Comparison of ENCODE assay signal across 19 cellular contexts in genomic region chr4:119099227-119099910, GRCh38. TPM values are rescaled to one million over a fixed set of nuclear protein-coding genes. Genes with fewer than 3 reads are reported as not detected.
A peak's percentile ranks its signal among the peaks of the same experiment; 100 is the strongest.
DNase-seq lines count a peak whose midpoint lies in the region; ATAC-seq, FAIRE-seq and TF ChIP-seq lines count a peak whose summit lies in the region.
"Had no signal": no experiment of that assay in that cellular context is flagged by ENCODE, and none has a peak within 500 bp of the region (broad histone marks: within the 10 kb centered on the region; RNA-seq: fewer than 3 reads in every experiment).

No MANE protein-coding gene starts in this region.

- ATAC-seq in Right ventricle myocardium superior (ENCODE audit: poor library complexity) (peak; percentile 38), body of pancreas (peak; percentile 47), HG03139 (IDR thresholded peaks at IDR 0.05; ENCODE audit: unreplicated experiment) (no peak)
- ATAC-seq: HCT116, upper lobe of right lung had no signal

- H3K9me3 ChIP-seq in right atrium auricular region (no peaks in the 10 kb centered on the region), body of pancreas (no peaks in the 10 kb centered on the region)
- H3K9me3 ChIP-seq: ovary, SJCRH30, upper lobe of right lung had no signal

- TF ChIP-seq CTCF in right atrium auricular region (IDR thresholded peaks at IDR 0.05) (no peak), body of pancreas (IDR thresholded peaks at IDR 0.05) (no peak)

- H3K36me3 ChIP-seq in right atrium auricular region (no peaks in the 10 kb centered on the region), body of pancreas (replicated peaks in 1 of 2; ENCODE audit: insufficient read depth in 1 of 2, low read depth in 2 of 2) (no peaks in the 10 kb centered on the region)
- H3K36me3 ChIP-seq: ovary, SJCRH30, upper lobe of right lung had no signal

- peak overlapping the region in 1 of 2 donors; percentile 33 for H3K27ac ChIP-seq in right atrium auricular region
- no peak overlapping the region for H3K27ac ChIP-seq in body of pancreas
- H3K27ac ChIP-seq: ovary, SJCRH30, upper lobe of right lung had no signal

- intact Hi-C loops in Right ventricle myocardium superior (cut with DNase I) (no loop called here), body of pancreas (cut with DNase I) (no loop called here)

- DNase-seq in Right ventricle myocardium superior (no peak), right atrium auricular region (ENCODE audit: low spot score) (no peak), body of pancreas (no peak), iris pigment epithelial cell (ENCODE audit: low read depth) (peak; percentile 93), activated gamma-delta T cell (lab: John Stamatoyannopoulos, UW) (no peak), Kasumi-1 (lab: John Stamatoyannopoulos, UW) (no peak), frontal cortex (ENCODE audit: low spot score in 2 of 2) (no peak)
- DNase-seq: activated CD8-positive, alpha-beta memory T cell treated with anti-CD3 and anti-CD28 coated beads, Interleukin-2, amount 50 U/mL, for 4 hours; amniotic stem cell; DMS79 treated with DMSO at 0.1 percent for 48 hours; effector CD4-positive, alpha-beta T cell; NCI-H1105 treated with DMSO at 0.1 percent for 48 hours; NCI-H69; ovary; SJCRH30; stimulated activated CD8-positive, alpha-beta memory T cell treated with anti-CD3 and anti-CD28 coated beads, Interleukin-4, amount 100 ng/mL, for 48 hours; upper lobe of right lung had no signal

- WGBS in body of pancreas, 2 donors: 28 to 73% methylated on average over 1 of the region's 1 CpG

- FAIRE-seq in frontal cortex (lab: Jason Lieb, UNC): no peak

- H3K4me3 ChIP-seq in right atrium auricular region: no peak overlapping the region
- H3K4me3 ChIP-seq in body of pancreas: no peak overlapping the region
- H3K4me3 ChIP-seq: ovary, SJCRH30, upper lobe of right lung had no signal

- no peak for TF ChIP-seq POLR2A in body of pancreas (IDR thresholded peaks at IDR 0.05)

- H3K4me1 ChIP-seq in right atrium auricular region (peaks cover 0 to 39% of the 10 kb centered on the region in 2 donors), body of pancreas (no peaks in the 10 kb centered on the region)

- H3K27me3 ChIP-seq in right atrium auricular region (no peaks in the 10 kb centered on the region), body of pancreas (no peaks in the 10 kb centered on the region)
- H3K27me3 ChIP-seq: ovary, SJCRH30, upper lobe of right lung had no signal

RNA-seq across cellular contexts. Expression of gene MYOZ2, which starts 36.3 kb away (rescaled TPM):
- 705 TPM for total RNA-seq in Right ventricle myocardium superior
- total RNA-seq in right atrium auricular region: 100 to 1,000 TPM; 678 to 770 TPM
- total RNA-seq in body of pancreas: not detected
- 0.41 TPM for total RNA-seq in frontal cortex

Comparison
In these comparisons a context has a peak if more than half of its experiments do, and no peak if none do; other contexts are left out.
1. RNA of gene MYOZ2, which starts 36.3 kb away (total RNA-seq): 678 to 770 TPM in right atrium auricular region and 705 TPM in Right ventricle myocardium superior (single experiment); 0.41 TPM in frontal cortex (single experiment) and not detected in body of pancreas; every median in the first group is over 100 times any median in the second.